In the genomic region with DNA sequence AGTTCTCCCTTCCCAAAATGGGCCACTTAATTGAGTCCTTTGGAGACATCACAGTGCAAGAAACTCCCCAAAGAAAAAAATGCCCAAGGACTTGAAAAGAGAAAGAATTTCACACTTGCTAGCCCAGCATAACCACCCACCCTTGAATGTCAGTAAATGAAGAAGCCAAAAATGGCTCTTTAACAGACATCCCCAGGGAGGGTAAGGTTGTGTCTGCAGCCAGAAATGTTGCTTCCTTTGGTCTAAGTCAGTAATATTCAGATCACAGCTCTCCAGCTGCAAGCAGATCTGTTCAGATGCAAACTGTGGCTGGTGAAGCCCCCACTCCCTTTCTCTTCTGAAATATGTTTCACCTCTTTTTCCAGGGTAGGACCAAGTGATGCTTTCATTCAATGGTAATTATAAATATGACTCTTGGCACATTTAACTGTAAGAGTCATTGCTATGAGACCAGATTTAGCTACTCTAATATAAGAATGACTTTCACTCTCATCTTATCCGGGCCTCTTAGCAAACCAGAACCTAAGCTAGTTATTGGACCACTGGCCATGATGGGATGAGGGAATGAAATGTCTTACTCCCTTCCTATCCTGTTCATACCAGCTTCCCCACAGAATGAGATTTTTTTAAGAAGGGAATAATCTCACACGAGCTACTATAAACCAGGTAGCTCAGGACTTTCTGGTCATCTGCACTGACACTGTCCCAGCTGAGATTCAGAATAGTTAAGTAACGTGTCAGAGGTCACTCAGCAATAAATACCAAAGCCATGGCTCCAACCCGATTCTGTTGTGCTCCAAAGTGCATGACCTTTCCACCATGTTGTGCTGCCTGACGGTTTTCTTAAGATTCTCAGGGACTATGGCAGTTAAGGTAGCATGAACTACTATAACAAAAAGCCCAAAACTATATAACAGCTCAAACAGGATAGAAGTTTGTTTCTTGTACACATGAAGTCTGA, we compare ENCODE assay signal across 13 cellular contexts.
DNase-seq lines count a peak whose midpoint lies in the region; ATAC-seq and TF ChIP-seq lines count a peak whose summit lies in the region.
"Had no signal": no experiment of that assay in that cellular context is flagged by ENCODE, and none has a peak within 500 bp of the region (broad histone marks: within the 10 kb centered on the region; RNA-seq: fewer than 3 reads in every experiment).

No MANE protein-coding gene starts in this region.

- no peaks in the 10 kb centered on the region for H3K36me3 ChIP-seq in heart left ventricle
- H3K36me3 ChIP-seq: sigmoid colon had no signal

- no peaks in the 10 kb centered on the region for H3K27me3 ChIP-seq in heart left ventricle
- H3K27me3 ChIP-seq: sigmoid colon had no signal

- H3K9me3 ChIP-seq in heart left ventricle = no peaks in the 10 kb centered on the region
- H3K9me3 ChIP-seq: sigmoid colon had no signal

- peak overlapping the region in 1 of 12 donors; percentile 14 for H3K27ac ChIP-seq in heart left ventricle

- ATAC-seq in GM19463 (IDR thresholded peaks at IDR 0.05; ENCODE audit: unreplicated experiment) = peak; percentile 69
- peak; percentile 79 for ATAC-seq in HG03175 (IDR thresholded peaks at IDR 0.05; ENCODE audit: unreplicated experiment)
- peak in 3 of 4 donors; percentile 56 to 78 (median 63) for ATAC-seq in heart left ventricle
- no peak for ATAC-seq in GM19328 (IDR thresholded peaks at IDR 0.05; ENCODE audit: unreplicated experiment)

- 67 to 73% (median 69%) methylated on average over 5 of the region's 5 CpGs for WGBS in heart left ventricle, 4 donors

- TF ChIP-seq CTCF in GM12865 (IDR thresholded peaks at IDR 0.05; ENCODE audit: insufficient read depth, low read depth, low read length, missing control alignments) = no peak
- no peak for TF ChIP-seq CTCF in heart left ventricle (IDR thresholded peaks at IDR 0.05)

- H3K4me1 ChIP-seq in heart left ventricle = peaks cover 0 to 33% (median 9%) of the 10 kb centered on the region in 12 donors

- H3K4me3 ChIP-seq in GM12865 (ENCODE audit: low read depth, low read length) = no peak overlapping the region
- H3K4me3 ChIP-seq in heart left ventricle = no peak overlapping the region
- H3K4me3 ChIP-seq: sigmoid colon had no signal

- intact Hi-C loops in heart left ventricle (cut with DNase I) = loop anchor here in 1 of 10 donors (10.0 kb wide), 1 partner anchor 367 kb away; no protein-coding TSS in a partner anchor

- DNase-seq in GM12865 (ENCODE audit: low read depth) (peak; percentile 51), heart left ventricle (no peak), Ammon's horn (ENCODE audit: low spot score) (no peak), amniotic stem cell (lab: John Stamatoyannopoulos, UW) (no peak)
- DNase-seq in stimulated activated CD4-positive, alpha-beta T cell treated with anti-CD3 and anti-CD28 coated beads, Interleukin-15, amount 100 ng/mL, for 24 hours = no peak
- DNase-seq: Calu3, caudate nucleus, NCI-H510A, sigmoid colon, SW 1271 had no signal

- TF ChIP-seq POLR2A in heart left ventricle (IDR thresholded peaks at IDR 0.05) = no peak
